16 cellular contexts compared by ENCODE assay signal in the genomic region with DNA sequence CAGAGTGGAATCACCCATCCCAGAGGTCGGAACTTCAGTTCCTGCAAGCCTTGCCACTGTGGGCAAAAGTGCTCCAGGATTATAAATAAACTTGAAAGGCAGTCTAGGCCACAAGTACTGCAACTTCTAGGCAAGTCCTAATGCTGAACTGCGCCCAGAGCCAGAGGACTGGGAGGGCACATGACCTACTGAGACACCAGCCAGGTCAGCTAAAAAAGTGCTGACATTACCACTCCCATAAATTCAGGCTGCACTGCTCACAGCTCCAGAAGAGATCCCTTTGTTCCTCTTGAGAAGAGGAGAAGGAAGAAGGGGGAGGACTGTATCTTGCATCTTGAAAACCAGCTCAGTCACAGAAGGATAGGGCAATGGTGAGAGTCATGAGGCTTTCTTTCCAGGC.
"Had no signal": no experiment of that assay in that cellular context is flagged by ENCODE, and none has a peak within 500 bp of the region (broad histone marks: within the 10 kb centered on the region; RNA-seq: fewer than 3 reads in every experiment).

No MANE protein-coding gene starts in this region.

- H3K27ac Mint-ChIP-seq: activated CD4-positive, alpha-beta T cell treated with anti-CD3 and anti-CD28 coated beads, Interleukin-2, amount 10 ng/mL, durations not matched to agents 24 days and 14 days; activated CD8-positive, alpha-beta T cell treated with anti-CD3 and anti-CD28 coated beads for 36 hours; activated naive CD8-positive, alpha-beta T cell treated with anti-CD3 and anti-CD28 coated beads, Interleukin-2, amount 10 ng/mL, durations not matched to agents 7 days and 5 days; activated T-cell treated with anti-CD3 and anti-CD28 coated beads, Interleukin-2, amount 50 U/mL, for 24 hours; activated T-helper 2 cell treated with anti-CD3 and anti-CD28 coated beads, Interferon-gamma antibody, Interleukin-2, Interleukin-4, amounts not matched to agents 10 μg/mL and 5 μg/mL and 100 μg/mL, durations not matched to agents 14 hours and 24 hours and 36 hours; naive B cell had no signal

- H3K27me3 Mint-ChIP-seq: activated CD4-positive, alpha-beta T cell treated with anti-CD3 and anti-CD28 coated beads, Interleukin-2, amount 10 ng/mL, durations not matched to agents 24 days and 14 days; activated CD8-positive, alpha-beta T cell treated with anti-CD3 and anti-CD28 coated beads for 36 hours; activated naive CD8-positive, alpha-beta T cell treated with anti-CD3 and anti-CD28 coated beads, Interleukin-2, amount 10 ng/mL, durations not matched to agents 7 days and 5 days; activated T-cell treated with anti-CD3 and anti-CD28 coated beads, Interleukin-2, amount 50 U/mL, for 24 hours; naive B cell had no signal

- H3K4me3 ChIP-seq: esophagus squamous epithelium, mucosa of descending colon, ovary had no signal

- H3K4me3 Mint-ChIP-seq: activated CD4-positive, alpha-beta T cell treated with anti-CD3 and anti-CD28 coated beads, Interleukin-2, amount 10 ng/mL, durations not matched to agents 24 days and 14 days; activated CD8-positive, alpha-beta T cell treated with anti-CD3 and anti-CD28 coated beads for 36 hours; activated naive CD8-positive, alpha-beta T cell treated with anti-CD3 and anti-CD28 coated beads, Interleukin-2, amount 10 ng/mL, durations not matched to agents 7 days and 5 days; activated T-cell treated with anti-CD3 and anti-CD28 coated beads, Interleukin-2, amount 50 U/mL, for 24 hours; naive B cell had no signal

- H3K4me1 ChIP-seq: esophagus squamous epithelium had no signal

- H3K36me3 ChIP-seq: esophagus squamous epithelium, ovary had no signal

- H3K4me1 Mint-ChIP-seq: activated CD4-positive, alpha-beta T cell treated with anti-CD3 and anti-CD28 coated beads, Interleukin-2, amount 10 ng/mL, durations not matched to agents 24 days and 14 days; activated naive CD8-positive, alpha-beta T cell treated with anti-CD3 and anti-CD28 coated beads, Interleukin-2, amount 10 ng/mL, durations not matched to agents 7 days and 5 days; naive B cell had no signal

- H3K9me3 ChIP-seq: esophagus squamous epithelium, ovary had no signal

- H3K27ac ChIP-seq: esophagus squamous epithelium, ovary had no signal

- H3K27me3 ChIP-seq: esophagus squamous epithelium, ovary had no signal

- H3K36me3 Mint-ChIP-seq: activated naive CD8-positive, alpha-beta T cell treated with anti-CD3 and anti-CD28 coated beads, Interleukin-2, amount 10 ng/mL, durations not matched to agents 7 days and 5 days; naive B cell had no signal

- DNase-seq: activated CD4-positive, alpha-beta T cell treated with anti-CD3 and anti-CD28 coated beads, Interleukin-2, amount 10 ng/mL, durations not matched to agents 24 days and 14 days; activated CD8-positive, alpha-beta T cell treated with anti-CD3 and anti-CD28 coated beads for 36 hours; activated naive CD4-positive, alpha-beta T cell treated with Interleukin-2 at 50 U/mL for 16 hours; activated naive CD8-positive, alpha-beta T cell treated with anti-CD3 and anti-CD28 coated beads, Interleukin-2, amount 10 ng/mL, durations not matched to agents 7 days and 5 days; activated T-cell treated with anti-CD3 and anti-CD28 coated beads, Interleukin-2, amount 50 U/mL, for 24 hours; amygdala; dermis blood vessel endothelial cell; effector memory CD4-positive, alpha-beta T cell; esophagus squamous epithelium; left colon; mucosa of descending colon; naive B cell; ovary; stimulated activated naive CD4-positive, alpha-beta T cell; T1000 had no signal

- ATAC-seq: activated CD8-positive, alpha-beta T cell treated with anti-CD3 and anti-CD28 coated beads for 36 hours; left colon; mucosa of descending colon had no signal
